21 cellular contexts compared by ENCODE assay signal in genomic region chr18:77218642-77219041, GRCh38. TPM values are rescaled to one million over a fixed set of nuclear protein-coding genes. Genes with fewer than 3 reads are reported as not detected.
DNase-seq lines count a peak whose midpoint lies in the region; TF ChIP-seq lines count a peak whose summit lies in the region.
"Had no signal": no experiment of that assay in that cellular context is flagged by ENCODE, and none has a peak within 500 bp of the region (broad histone marks: within the 10 kb centered on the region; RNA-seq: fewer than 3 reads in every experiment).

No MANE protein-coding gene starts in this region.

- DNase-seq in COR-L47 (lab: John Stamatoyannopoulos, UW): peak; percentile 7
- DNase-seq in Kasumi-1 (lab: John Stamatoyannopoulos, UW): peak; percentile 17 to 50
- peak; percentile 25 for DNase-seq in SKM-1 treated with dmso at 0.1 percent for 144 hours (lab: John Stamatoyannopoulos, UW; ENCODE audit: unreplicated experiment)
- no peak for DNase-seq in neural crest cell (ENCODE audit: low read depth, low spot score)
- no peak for DNase-seq in amniotic stem cell (lab: John Stamatoyannopoulos, UW)
- DNase-seq in nucleus accumbens (lab: John Stamatoyannopoulos, UW): no peak
- no peak for DNase-seq in DMS79 (lab: John Stamatoyannopoulos, UW)
- DNase-seq: CD8-positive, alpha-beta T cell; DMS79 treated with DMSO at 0.1 percent for 48 hours; H7; IMR-90; MG63; NCI-H1105; NCI-H187; NCI-H2107; NCI-H2227 treated with DMSO at 0.1 percent for 48 hours; NCI-H510A treated with DMSO at 0.1 percent for 48 hours; NCI-H82; PC-3 had no signal

- peaks cover 26% of the 10 kb centered on the region for H3K27me3 Mint-ChIP-seq in neural crest cell (ENCODE audit: low read depth)

- no peaks in the 10 kb centered on the region for H3K36me3 Mint-ChIP-seq in neural crest cell (ENCODE audit: low read depth)
- H3K36me3 Mint-ChIP-seq: CD8-positive, alpha-beta T cell had no signal

- H3K9me3 Mint-ChIP-seq in neural crest cell: no peaks in the 10 kb centered on the region
- H3K9me3 Mint-ChIP-seq: CD8-positive, alpha-beta T cell had no signal

- H3K4me1 Mint-ChIP-seq in neural crest cell: no peaks in the 10 kb centered on the region

- no peak overlapping the region for H3K4me3 Mint-ChIP-seq in neural crest cell
- H3K4me3 Mint-ChIP-seq: CD8-positive, alpha-beta T cell had no signal

- peak overlapping the region; percentile 50 for H3K27ac Mint-ChIP-seq in neural crest cell (ENCODE audit: unreplicated experiment)
- H3K27ac Mint-ChIP-seq: CD8-positive, alpha-beta T cell had no signal

- TF ChIP-seq CTCF in neural crest cell (conservative IDR thresholded peaks at IDR 0.05): no peak

RNA-seq across cellular contexts. Expression of gene GALR1, which starts 31.0 kb away (rescaled TPM):
- total RNA-seq in neural crest cell: not detected in 2 replicates
- total RNA-seq: CD8-positive, alpha-beta T cell; G401; HT1080; IMR-90; PC-3 had no signal

Comparison
In these comparisons a context has a peak if more than half of its experiments do, and no peak if none do; other contexts are left out.
1. DNase-seq: peak in COR-L47 (single experiment), Kasumi-1 (2 of 2) and SKM-1 treated with dmso at 0.1 percent for 144 hours (single experiment); none in neural crest cell (single experiment), amniotic stem cell (single experiment), nucleus accumbens (0 of 56) and DMS79 (single experiment).